Comparison of ENCODE assay signal across 12 cellular contexts in the genomic region with DNA sequence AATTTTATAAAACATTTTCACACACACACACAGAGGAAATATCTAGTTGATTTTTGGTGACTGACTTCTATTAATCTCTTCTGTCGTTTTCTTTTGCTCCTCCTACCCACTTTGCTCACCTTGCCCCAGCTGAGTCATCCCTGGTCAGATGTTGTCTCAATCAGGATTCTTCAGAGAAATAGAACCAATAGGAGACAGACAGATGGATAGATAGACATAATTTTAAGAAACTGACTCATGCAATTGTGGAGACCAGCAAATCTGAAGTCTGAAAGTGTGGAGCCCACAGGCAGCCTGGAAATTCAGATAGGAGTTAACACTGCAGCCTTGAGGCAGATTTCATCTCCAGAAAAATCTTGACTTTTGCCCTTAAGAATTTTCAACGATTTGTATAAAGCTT. TPM values are rescaled to one million over a fixed set of nuclear protein-coding genes. Genes with fewer than 3 reads are reported as not detected.
DNase-seq lines count a peak whose midpoint lies in the region; ATAC-seq and TF ChIP-seq lines count a peak whose summit lies in the region.
"Had no signal": no experiment of that assay in that cellular context is flagged by ENCODE, and none has a peak within 500 bp of the region (broad histone marks: within the 10 kb centered on the region; RNA-seq: fewer than 3 reads in every experiment).

No MANE protein-coding gene starts in this region.

- ATAC-seq in SK-N-SH treated with all-trans-retinoic acid at 6 μM for 48 hours, result peak; percentile 48
- no peak for ATAC-seq in GM23338
- ATAC-seq: gastrocnemius medialis had no signal

- no peaks in the 10 kb centered on the region for H3K9me2 ChIP-seq in hepatocyte (replicated peaks; ENCODE audit: insufficient read depth)
- H3K9me2 ChIP-seq in GM23338 (ENCODE audit: insufficient read depth), result no peaks in the 10 kb centered on the region

- H3K36me3 ChIP-seq in hepatocyte (replicated peaks; ENCODE audit: insufficient read depth, low read depth) (no peaks in the 10 kb centered on the region), GM23338 (ENCODE audit: insufficient read depth) (no peaks in the 10 kb centered on the region)
- H3K36me3 ChIP-seq: gastrocnemius medialis had no signal

- H3K27ac ChIP-seq in hepatocyte, result no peak overlapping the region
- no peak overlapping the region for H3K27ac ChIP-seq in GM23338 (ENCODE audit: low read depth)
- H3K27ac ChIP-seq: gastrocnemius medialis had no signal

- H3K27me3 ChIP-seq in hepatocyte (no peaks in the 10 kb centered on the region), GM23338 (ENCODE audit: insufficient read depth) (no peaks in the 10 kb centered on the region)
- H3K27me3 ChIP-seq: gastrocnemius medialis had no signal

- H3K36me3 Mint-ChIP-seq in GM23338 (ENCODE audit: low read depth) (no peaks in the 10 kb centered on the region), glutamatergic neuron (ENCODE audit: unreplicated experiment) (no peaks in the 10 kb centered on the region)

- no peaks in the 10 kb centered on the region for H4K20me1 ChIP-seq in hepatocyte (ENCODE audit: insufficient read depth, poor library complexity, severe bottlenecking)
- no peaks in the 10 kb centered on the region for H4K20me1 ChIP-seq in GM23338 (replicated peaks; ENCODE audit: insufficient read depth)

- H3K9me3 Mint-ChIP-seq in GM23338 (no peaks in the 10 kb centered on the region), glutamatergic neuron (ENCODE audit: unreplicated experiment) (peaks cover 1% of the 10 kb centered on the region)

- H3K27me3 Mint-ChIP-seq in GM23338 (ENCODE audit: insufficient read depth, low read depth, poor library complexity), result no peaks in the 10 kb centered on the region
- H3K27me3 Mint-ChIP-seq in glutamatergic neuron (ENCODE audit: unreplicated experiment), result no peaks in the 10 kb centered on the region

- peaks cover 5% of the 10 kb centered on the region for H3K4me1 ChIP-seq in hepatocyte (ENCODE audit: insufficient read depth)
- no peaks in the 10 kb centered on the region for H3K4me1 ChIP-seq in GM23338 (ENCODE audit: insufficient read depth)
- H3K4me1 ChIP-seq: gastrocnemius medialis had no signal

- H3K4me2 ChIP-seq in hepatocyte, result no peak overlapping the region
- H3K4me2 ChIP-seq in GM23338, result no peak overlapping the region

- no peaks in the 10 kb centered on the region for H3F3A ChIP-seq in GM23338 (replicated peaks; ENCODE audit: low read depth)

- no peak overlapping the region for H3K4me3 ChIP-seq in hepatocyte
- H3K4me3 ChIP-seq in GM23338, result no peak overlapping the region
- H3K4me3 ChIP-seq: gastrocnemius medialis had no signal

- H3K27ac Mint-ChIP-seq in GM23338, result no peak overlapping the region
- H3K27ac Mint-ChIP-seq in glutamatergic neuron (ENCODE audit: unreplicated experiment), result no peak overlapping the region

- 48% methylated on average over 2 of the region's 2 CpGs for WGBS in hepatocyte (ENCODE audit: low lambda C conversion rate, missing lambda C conversion rate)

- H3K9me3 ChIP-seq in hepatocyte (ENCODE audit: low read depth), result no peaks in the 10 kb centered on the region
- H3K9me3 ChIP-seq: gastrocnemius medialis had no signal

- no peak overlapping the region for H3K4me3 Mint-ChIP-seq in GM23338
- H3K4me3 Mint-ChIP-seq in glutamatergic neuron (ENCODE audit: unreplicated experiment), result no peak overlapping the region

- no peaks in the 10 kb centered on the region for H3K79me2 ChIP-seq in hepatocyte
- H3K79me2 ChIP-seq in GM23338 (replicated peaks; ENCODE audit: insufficient read depth), result no peaks in the 10 kb centered on the region

- TF ChIP-seq CTCF in hepatocyte (IDR thresholded peaks at IDR 0.05; ENCODE audit: poor library complexity), result no peak
- TF ChIP-seq CTCF in GM23338 (conservative IDR thresholded peaks at IDR 0.05; ENCODE audit: low read depth in 2 of 2), result no peak
- no peak for TF ChIP-seq CTCF in glutamatergic neuron (IDR thresholded peaks at IDR 0.05; ENCODE audit: partially characterized antibody, unreplicated experiment)

- H3K4me1 Mint-ChIP-seq in GM23338 (peaks cover 2% of the 10 kb centered on the region; the same call in 1 of the 3 replicates), glutamatergic neuron (ENCODE audit: low read depth, unreplicated experiment) (no peaks in the 10 kb centered on the region)

- H2AFZ ChIP-seq in hepatocyte (no peak overlapping the region), GM23338 (no peak overlapping the region; the same call in 1 of the 2 replicates)

- peak; percentile 21 for DNase-seq in activated CD4-positive, alpha-beta T cell treated with anti-CD3 and anti-CD28 coated beads for 48 hours
- DNase-seq in activated CD4-positive, alpha-beta T cell treated with anti-CD3 and anti-CD28 coated beads for 1 hour, result no peak
- DNase-seq in ELR (ENCODE audit: low read depth) (peak; percentile 48), hepatocyte (ENCODE audit: low spot score) (peak; percentile 12), GM23338 (ENCODE audit: low spot score) (no peak), COLO668 (lab: John Stamatoyannopoulos, UW; ENCODE audit: unreplicated experiment) (no peak), glutamatergic neuron (no peak)
- DNase-seq: ACHN, gastrocnemius medialis, mesenchymal stem cell, NCI-H1105 had no signal

TF ChIP-seq in SK-N-SH treated with all-trans-retinoic acid at 6 μM for 48 hours, 23 proteins besides CTCF, POLR2A, EP300 and RAD21 (continues in another document):
- TF ChIP-seq ESRRG (CRISPR knock-in tag; IDR thresholded peaks at IDR 0.05) (no peak), GLIS3 (CRISPR knock-in tag; IDR thresholded peaks at IDR 0.05) (no peak), ZFP30 (CRISPR knock-in tag; IDR thresholded peaks at IDR 0.05) (no peak), CSRNP3 (CRISPR knock-in tag; IDR thresholded peaks at IDR 0.05) (no peak), ISL1 (CRISPR knock-in tag; IDR thresholded peaks at IDR 0.05) (no peak), ZFP3 (CRISPR knock-in tag; IDR thresholded peaks at IDR 0.05) (no peak), CSDC2 (CRISPR knock-in tag; IDR thresholded peaks at IDR 0.05) (no peak), PPARA (CRISPR knock-in tag; IDR thresholded peaks at IDR 0.05; ENCODE audit: borderline replicate concordance) (no peak)

TF ChIP-seq in GM23338, 12 proteins besides CTCF, POLR2A, EP300 and RAD21 (continues in another document):
- TF ChIP-seq ETS1 (IDR thresholded peaks at IDR 0.05) (no peak), ZNF331 (CRISPR knock-in tag; IDR thresholded peaks at IDR 0.05; ENCODE audit: low read depth) (no peak), ZNF114 (CRISPR knock-in tag; IDR thresholded peaks at IDR 0.05) (no peak), STAT1 (IDR thresholded peaks at IDR 0.05; ENCODE audit: unreplicated experiment) (no peak), EZH2phosphoT487 (IDR thresholded peaks at IDR 0.05; ENCODE audit: unreplicated experiment) (no peak), EZH2 (IDR thresholded peaks at IDR 0.05; ENCODE audit: low read depth, unreplicated experiment) (no peak), POLR2AphosphoS5 (IDR thresholded peaks at IDR 0.05; ENCODE audit: low read depth) (no peak), REST (IDR thresholded peaks at IDR 0.05; ENCODE audit: unreplicated experiment) (no peak), CREB1 (CRISPR knock-in tag; IDR thresholded peaks at IDR 0.05; ENCODE audit: low read depth) (no peak)

RNA-seq across cellular contexts. Expression of gene PIK3R1, which starts 37.0 kb away (rescaled TPM):
- total RNA-seq in hepatocyte (86.3 and 109 TPM in 2 replicates), glutamatergic neuron (ENCODE audit: unreplicated experiment) (49.4 TPM)
- polyA plus RNA-seq in hepatocyte (36.4 and 38.9 TPM in 2 replicates), GM23338 (2016; fragmentation: Nextera tagmentation; extraction: Ambion mirVana) (3.4 and 5.9 TPM in 2 replicates)
- total RNA-seq in GM23338 (2014; rRNA removed; shearing (Covaris generic)), result 9.8 and 25.4 TPM in 2 replicates

Comparison
In these comparisons a context has a peak if more than half of its experiments do, and no peak if none do; other contexts are left out.
1. DNase-seq: peak in activated CD4-positive, alpha-beta T cell treated with anti-CD3 and anti-CD28 coated beads for 48 hours (single experiment), ELR (single experiment) and hepatocyte (single experiment); none in activated CD4-positive, alpha-beta T cell treated with anti-CD3 and anti-CD28 coated beads for 1 hour (single experiment), GM23338 (single experiment), COLO668 (single experiment) and glutamatergic neuron (single experiment).